ENCODE assay signal across 9 cellular contexts in the genomic region with DNA sequence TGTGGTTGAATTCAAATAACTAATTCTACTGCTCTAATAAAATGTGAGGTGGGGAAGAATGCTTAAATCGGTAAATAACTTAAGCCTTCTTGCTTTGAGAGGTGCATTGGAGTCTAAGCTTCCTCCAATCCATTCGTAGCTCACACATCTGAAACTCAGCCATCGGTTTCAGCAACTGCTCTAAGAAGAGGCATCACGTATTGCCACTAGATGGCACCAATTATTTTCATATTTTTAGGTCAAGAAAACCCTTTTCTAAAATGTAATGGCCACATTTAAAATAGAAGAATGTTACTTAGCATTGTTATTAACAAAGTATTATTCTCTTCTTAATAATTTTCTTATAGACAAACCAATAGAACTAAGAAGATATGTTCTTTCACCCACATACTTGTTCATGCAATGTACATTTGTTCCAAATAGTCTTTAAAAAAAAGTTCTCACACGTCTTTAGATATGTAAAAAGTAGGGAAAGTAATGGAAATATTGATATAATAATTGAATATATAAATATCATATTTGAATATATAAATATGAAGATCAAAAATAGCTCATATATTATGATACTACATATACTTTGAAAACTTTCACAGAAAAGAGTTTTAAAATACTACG.
DNase-seq lines count a peak whose midpoint lies in the region; ATAC-seq, FAIRE-seq and TF ChIP-seq lines count a peak whose summit lies in the region.
"Had no signal": no experiment of that assay in that cellular context is flagged by ENCODE, and none has a peak within 500 bp of the region (broad histone marks: within the 10 kb centered on the region; RNA-seq: fewer than 3 reads in every experiment).

No MANE protein-coding gene starts in this region.

- TF ChIP-seq CTCF in CD8-positive, alpha-beta T cell (IDR thresholded peaks at IDR 0.05), result no peak

- no peak overlapping the region for H3K4me3 ChIP-seq in CD8-positive, alpha-beta T cell (ENCODE audit: low read depth, low read length)

- no peaks in the 10 kb centered on the region for H3K4me1 Mint-ChIP-seq in CD8-positive, alpha-beta T cell (ENCODE audit: low read depth)
- H3K4me1 Mint-ChIP-seq: activated naive CD8-positive, alpha-beta T cell treated with anti-CD3 and anti-CD28 coated beads, Interleukin-2, amount 10 ng/mL, durations not matched to agents 7 days and 5 days had no signal

- no peak overlapping the region for H3K4me3 Mint-ChIP-seq in CD8-positive, alpha-beta T cell
- H3K4me3 Mint-ChIP-seq: activated naive CD8-positive, alpha-beta T cell treated with anti-CD3 and anti-CD28 coated beads, Interleukin-2, amount 10 ng/mL, durations not matched to agents 7 days and 5 days had no signal

- CTCF ChIA-PET in CD8-positive, alpha-beta T cell (lab: Charles Lee), result no interaction called here

- H3K27ac ChIP-seq in CD8-positive, alpha-beta T cell (ENCODE audit: low read depth, low read length), result no peak overlapping the region

- no peaks in the 10 kb centered on the region for H3K27me3 Mint-ChIP-seq in CD8-positive, alpha-beta T cell (ENCODE audit: low read depth)
- H3K27me3 Mint-ChIP-seq: activated naive CD8-positive, alpha-beta T cell treated with anti-CD3 and anti-CD28 coated beads, Interleukin-2, amount 10 ng/mL, durations not matched to agents 7 days and 5 days had no signal

- peaks cover 3% of the 10 kb centered on the region for H3K9me3 ChIP-seq in CD8-positive, alpha-beta T cell (ENCODE audit: low read length)

- ATAC-seq in GM18907 (IDR thresholded peaks at IDR 0.05; ENCODE audit: unreplicated experiment), result peak; percentile 62
- ATAC-seq in HG03460 (IDR thresholded peaks at IDR 0.05; ENCODE audit: unreplicated experiment), result no peak
- ATAC-seq in CD8-positive, alpha-beta T cell, result no peak

- DNase-seq in NCI-H1436 treated with DMSO at 0.1 percent for 48 hours (lab: John Stamatoyannopoulos, UW), result peak; percentile 74
- no peak for DNase-seq in activated CD4-positive, CD25-positive, alpha-beta regulatory T cell treated with anti-CD3 and anti-CD28 coated beads, Interleukin-2, amount 50 U/mL, for 72 hours
- DNase-seq in CD8-positive, alpha-beta T cell, result no peak
- DNase-seq: activated naive CD8-positive, alpha-beta T cell treated with anti-CD3 and anti-CD28 coated beads, Interleukin-2, amount 10 ng/mL, durations not matched to agents 7 days and 5 days had no signal

- H3K27me3 ChIP-seq in CD8-positive, alpha-beta T cell (ENCODE audit: insufficient read depth, low read length), result no peaks in the 10 kb centered on the region

- H3K36me3 Mint-ChIP-seq in CD8-positive, alpha-beta T cell, result no peaks in the 10 kb centered on the region
- H3K36me3 Mint-ChIP-seq: activated naive CD8-positive, alpha-beta T cell treated with anti-CD3 and anti-CD28 coated beads, Interleukin-2, amount 10 ng/mL, durations not matched to agents 7 days and 5 days had no signal

- POLR2A ChIA-PET in CD8-positive, alpha-beta T cell (lab: Charles Lee), result no interaction called here

- H3K9me3 Mint-ChIP-seq in CD8-positive, alpha-beta T cell, result peaks cover 9% of the 10 kb centered on the region
- H3K9me3 Mint-ChIP-seq: activated naive CD8-positive, alpha-beta T cell treated with anti-CD3 and anti-CD28 coated beads, Interleukin-2, amount 10 ng/mL, durations not matched to agents 7 days and 5 days had no signal

- no peak overlapping the region for H3K27ac Mint-ChIP-seq in CD8-positive, alpha-beta T cell
- H3K27ac Mint-ChIP-seq: activated naive CD8-positive, alpha-beta T cell treated with anti-CD3 and anti-CD28 coated beads, Interleukin-2, amount 10 ng/mL, durations not matched to agents 7 days and 5 days had no signal

- intact Hi-C loops in CD8-positive, alpha-beta T cell (cut with DNase I, micrococcal nuclease), result no loop called here

- H3K36me3 ChIP-seq in CD8-positive, alpha-beta T cell (ENCODE audit: insufficient read depth, low read length), result no peaks in the 10 kb centered on the region

- H3K4me1 ChIP-seq in CD8-positive, alpha-beta T cell (ENCODE audit: insufficient read depth, low read length), result no peaks in the 10 kb centered on the region

- peak; percentile 91 for FAIRE-seq in A204.1 (lab: Jason Lieb, UNC)
- FAIRE-seq in TTC549 (lab: Jason Lieb, UNC), result peak; percentile 72
- FAIRE-seq in islet of Langerhans (lab: Jason Lieb, UNC), result peak; percentile 90
